1 cellular context compared by ENCODE assay signal in genomic region chr12:89899651-89900050, GRCh38.
TF ChIP-seq lines count a peak whose summit lies in the region.

No MANE protein-coding gene starts in this region.

TF ChIP-seq in GM23338, 12 proteins besides CTCF, POLR2A, EP300 and RAD21 (continued from another document):
- no peak for TF ChIP-seq ZNF462 (CRISPR knock-in tag; IDR thresholded peaks at IDR 0.05)
- TF ChIP-seq STAT1 (IDR thresholded peaks at IDR 0.05; ENCODE audit: unreplicated experiment): no peak
- no peak for TF ChIP-seq POLR2AphosphoS5 (IDR thresholded peaks at IDR 0.05; ENCODE audit: low read depth)
- no peak for TF ChIP-seq ZNF114 (CRISPR knock-in tag; IDR thresholded peaks at IDR 0.05)
- TF ChIP-seq ZNF331 (CRISPR knock-in tag; IDR thresholded peaks at IDR 0.05; ENCODE audit: low read depth): no peak
- no peak for TF ChIP-seq CREB1 (CRISPR knock-in tag; IDR thresholded peaks at IDR 0.05; ENCODE audit: low read depth)
TF ChIP-seq in GM23338: peak in this region for 0.
